13 cellular contexts compared by ENCODE assay signal in the genomic region with DNA sequence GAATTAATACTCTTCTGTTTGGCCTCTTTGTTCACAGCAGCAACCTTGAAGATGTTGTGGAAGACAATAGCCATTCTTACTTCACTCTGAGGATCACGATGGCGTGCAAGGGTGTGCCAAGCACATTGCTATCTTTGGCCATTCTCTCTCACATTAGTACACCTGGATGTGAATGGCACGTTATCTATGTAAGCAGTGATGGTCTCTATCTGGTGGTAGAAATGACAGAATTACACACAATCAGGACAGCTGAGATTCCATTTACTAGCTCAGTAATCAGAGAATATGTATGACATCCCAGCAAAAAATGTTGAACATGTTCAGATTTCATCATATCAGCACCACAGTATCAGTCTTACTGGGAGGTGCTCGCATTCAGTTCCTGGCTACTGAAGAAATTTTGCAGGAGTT.
DNase-seq lines count a peak whose midpoint lies in the region; ATAC-seq lines count a peak whose summit lies in the region.
"Had no signal": no experiment of that assay in that cellular context is flagged by ENCODE, and none has a peak within 500 bp of the region (broad histone marks: within the 10 kb centered on the region; RNA-seq: fewer than 3 reads in every experiment).

No MANE protein-coding gene starts in this region.

- H3K4me1 ChIP-seq in adipocyte (ENCODE audit: control insufficient read depth, insufficient read depth, low read length) (peaks cover 17% of the 10 kb centered on the region), skeletal muscle satellite cell (ENCODE audit: control insufficient read depth, insufficient read depth, low read length) (peaks cover 31% of the 10 kb centered on the region)

- H3K4me3 ChIP-seq in adipocyte (ENCODE audit: low read length) = no peak overlapping the region
- no peak overlapping the region for H3K4me3 ChIP-seq in skeletal muscle satellite cell (ENCODE audit: low read length)
- H3K4me3 ChIP-seq: cardiac muscle cell, esophagus muscularis mucosa had no signal

- H3K27me3 ChIP-seq in adipocyte (replicated peaks; ENCODE audit: control insufficient read depth, insufficient read depth, low read length) (no peaks in the 10 kb centered on the region), skeletal muscle satellite cell (ENCODE audit: control insufficient read depth, insufficient read depth, low read length) (no peaks in the 10 kb centered on the region)
- H3K27me3 ChIP-seq: cardiac muscle cell, esophagus muscularis mucosa had no signal

- DNase-seq in NCI-H1417 (lab: John Stamatoyannopoulos, UW) (peak in 2 of 3 experiments; percentile 4 to 35), NCI-H1417 treated with DMSO at 0.1 percent for 48 hours (lab: John Stamatoyannopoulos, UW) (no peak), adipocyte (ENCODE audit: low read depth) (peak; percentile 69), fibroblast of the conjunctiva (ENCODE audit: low read depth) (peak; percentile 46), HuH-7.5 (ENCODE audit: low spot score) (no peak)
- no peak for DNase-seq in stimulated activated naive CD8-positive, alpha-beta T cell treated with anti-CD3 and anti-CD28 coated beads, Interleukin-15, amount 100 ng/mL, for 72 hours
- DNase-seq: activated CD4-positive, CD25-positive, alpha-beta regulatory T cell treated with anti-CD3 and anti-CD28 coated beads, Interleukin-2, amount 50 U/mL, for 72 hours; activated T-cell treated with anti-CD3 and anti-CD28 coated beads, Interleukin-2, amount 50 U/mL, for 72 hours; naive thymus-derived CD4-positive, alpha-beta T cell had no signal

- H3K36me3 ChIP-seq in adipocyte (ENCODE audit: control insufficient read depth, insufficient read depth, low read length, severe bottlenecking) (no peaks in the 10 kb centered on the region), skeletal muscle satellite cell (ENCODE audit: insufficient read depth, low read length) (no peaks in the 10 kb centered on the region)
- H3K36me3 ChIP-seq: cardiac muscle cell, esophagus muscularis mucosa had no signal

- H3K9me3 ChIP-seq in adipocyte (ENCODE audit: control insufficient read depth, low read length) (no peaks in the 10 kb centered on the region), skeletal muscle satellite cell (replicated peaks; ENCODE audit: low read length) (no peaks in the 10 kb centered on the region)
- H3K9me3 ChIP-seq: esophagus muscularis mucosa had no signal

- peak overlapping the region; percentile 34 for H3K4me2 ChIP-seq in skeletal muscle satellite cell (ENCODE audit: low read length)

- H3K9me3 Mint-ChIP-seq in stimulated activated naive CD8-positive, alpha-beta T cell treated with anti-CD3 and anti-CD28 coated beads, Interleukin-15, amount 100 ng/mL, for 72 hours = no peaks in the 10 kb centered on the region
- H3K9me3 Mint-ChIP-seq: activated T-cell treated with anti-CD3 and anti-CD28 coated beads, Interleukin-2, amount 50 U/mL, for 72 hours had no signal

- peaks cover 7% of the 10 kb centered on the region for H3K27me3 Mint-ChIP-seq in stimulated activated naive CD8-positive, alpha-beta T cell treated with anti-CD3 and anti-CD28 coated beads, Interleukin-15, amount 100 ng/mL, for 72 hours

- no peak for ATAC-seq in GM18517 (IDR thresholded peaks at IDR 0.05; ENCODE audit: unreplicated experiment)
- ATAC-seq in stimulated activated naive CD8-positive, alpha-beta T cell treated with anti-CD3 and anti-CD28 coated beads, Interleukin-15, amount 100 ng/mL, for 72 hours = no peak
- ATAC-seq: naive thymus-derived CD4-positive, alpha-beta T cell had no signal

- no peaks in the 10 kb centered on the region for H3K4me1 Mint-ChIP-seq in stimulated activated naive CD8-positive, alpha-beta T cell treated with anti-CD3 and anti-CD28 coated beads, Interleukin-15, amount 100 ng/mL, for 72 hours
- H3K4me1 Mint-ChIP-seq: naive thymus-derived CD4-positive, alpha-beta T cell had no signal

- H3K4me3 Mint-ChIP-seq in stimulated activated naive CD8-positive, alpha-beta T cell treated with anti-CD3 and anti-CD28 coated beads, Interleukin-15, amount 100 ng/mL, for 72 hours = no peak overlapping the region
- H3K4me3 Mint-ChIP-seq: activated T-cell treated with anti-CD3 and anti-CD28 coated beads, Interleukin-2, amount 50 U/mL, for 72 hours; naive thymus-derived CD4-positive, alpha-beta T cell had no signal

- H3K9ac ChIP-seq in adipocyte (ENCODE audit: low read length) (no peak overlapping the region), skeletal muscle satellite cell (ENCODE audit: low read depth, low read length) (no peak overlapping the region)

- no peak overlapping the region for H3K27ac Mint-ChIP-seq in stimulated activated naive CD8-positive, alpha-beta T cell treated with anti-CD3 and anti-CD28 coated beads, Interleukin-15, amount 100 ng/mL, for 72 hours
- H3K27ac Mint-ChIP-seq: activated T-cell treated with anti-CD3 and anti-CD28 coated beads, Interleukin-2, amount 50 U/mL, for 72 hours; naive thymus-derived CD4-positive, alpha-beta T cell had no signal

Comparison
In these comparisons a context has a peak if more than half of its experiments do, and no peak if none do; other contexts are left out.
1. DNase-seq: peak in NCI-H1417 (2 of 3), adipocyte (single experiment) and fibroblast of the conjunctiva (single experiment); none in NCI-H1417 treated with DMSO at 0.1 percent for 48 hours (single experiment), HuH-7.5 (single experiment) and stimulated activated naive CD8-positive, alpha-beta T cell treated with anti-CD3 and anti-CD28 coated beads, Interleukin-15, amount 100 ng/mL, for 72 hours (0 of 2).